14 cellular contexts compared by ENCODE assay signal in the genomic region with DNA sequence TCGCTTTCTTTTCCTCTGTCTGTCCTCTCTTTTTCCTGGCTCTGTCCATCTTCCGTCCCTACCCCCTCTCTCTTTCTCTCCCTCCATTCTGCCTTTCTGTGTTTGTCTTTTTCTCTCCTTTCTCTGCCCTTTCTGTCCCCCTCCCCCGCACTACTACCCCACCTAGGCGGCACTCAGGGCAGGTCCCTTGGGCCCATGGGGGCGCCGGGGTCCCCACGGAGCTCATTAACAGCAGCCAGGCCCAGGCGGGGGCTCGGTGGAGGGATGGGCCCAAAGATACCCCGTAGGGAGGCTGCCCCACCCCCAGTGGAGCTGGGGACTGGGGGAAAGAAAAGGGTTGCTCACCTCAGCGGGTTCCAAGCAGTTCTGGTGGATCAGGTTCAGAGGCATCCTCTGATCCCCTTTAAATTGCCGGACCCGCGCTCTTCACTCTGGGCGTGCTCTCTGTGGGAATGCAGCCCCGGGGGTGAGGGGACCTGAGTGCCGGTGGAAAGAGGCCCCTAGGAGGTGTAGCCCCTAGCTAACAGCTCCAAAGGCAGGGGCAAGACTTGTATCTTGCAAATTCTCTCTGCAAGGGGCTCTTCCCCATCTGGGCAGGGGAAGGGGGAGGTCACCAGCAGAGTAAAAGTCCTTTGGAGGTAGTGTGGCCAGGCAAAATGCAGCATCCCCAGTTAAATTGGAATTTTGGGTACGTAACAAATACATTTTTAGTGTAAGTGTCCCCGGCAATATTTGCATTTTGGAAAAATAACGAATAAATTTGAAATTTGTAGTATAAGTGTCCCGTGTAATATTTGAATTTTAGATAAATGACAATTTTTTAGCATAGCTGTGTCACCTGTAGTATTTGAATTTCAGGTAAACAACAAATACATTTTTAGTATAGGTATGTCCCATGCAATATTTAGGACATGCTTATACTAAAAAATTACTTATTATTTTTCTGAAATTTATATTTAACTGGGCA. TPM values are rescaled to one million over a fixed set of nuclear protein-coding genes. Genes with fewer than 3 reads are reported as not detected.
DNase-seq lines count a peak whose midpoint lies in the region; ATAC-seq and TF ChIP-seq lines count a peak whose summit lies in the region.
"Had no signal": no experiment of that assay in that cellular context is flagged by ENCODE, and none has a peak within 500 bp of the region (broad histone marks: within the 10 kb centered on the region; RNA-seq: fewer than 3 reads in every experiment).

No MANE protein-coding gene starts in this region.

- H3K27ac ChIP-seq in iPS DF 6.9 (ENCODE audit: low read length) (no peak overlapping the region), esophagus squamous epithelium (no peak overlapping the region)
- H3K27ac ChIP-seq: neutrophil had no signal

- H3K27me3 ChIP-seq in iPS DF 6.9 (ENCODE audit: control insufficient read depth, insufficient read depth, low read length) (peaks cover 69% of the 10 kb centered on the region), esophagus squamous epithelium (peaks cover 59 to 100% (median 78%) of the 10 kb centered on the region in 4 donors)

- H3K9me3 ChIP-seq in iPS DF 6.9 (ENCODE audit: control insufficient read depth, insufficient read depth, low read length) (no peaks in the 10 kb centered on the region), esophagus squamous epithelium (no peaks in the 10 kb centered on the region)
- H3K9me3 ChIP-seq: neutrophil had no signal

- no peak for TF ChIP-seq POLR2A in esophagus squamous epithelium (IDR thresholded peaks at IDR 0.05)

- H3K36me3 Mint-ChIP-seq in activated T-cell treated with anti-CD3 and anti-CD28 coated beads, Interleukin-2, amount 50 U/mL, for 24 hours (ENCODE audit: low read depth): no peaks in the 10 kb centered on the region
- peaks cover 10% of the 10 kb centered on the region for H3K36me3 Mint-ChIP-seq in activated CD8-positive, alpha-beta T cell treated with anti-CD3 and anti-CD28 coated beads, Interleukin-2, amount 10 ng/mL, durations not matched to agents 7 days and 5 days (ENCODE audit: low read depth)
- H3K36me3 Mint-ChIP-seq in stimulated activated effector memory CD8-positive, alpha-beta T cell treated with anti-CD3 and anti-CD28 coated beads, Interleukin-12 subunit alpha, Interleukin-12 subunit beta, amount 100 ng/mL, for 72 hours: peaks cover 7% of the 10 kb centered on the region

- TF ChIP-seq CTCF in esophagus squamous epithelium (IDR thresholded peaks at IDR 0.05): no peak

- no peaks in the 10 kb centered on the region for H3K36me3 ChIP-seq in iPS DF 6.9 (ENCODE audit: control insufficient read depth, insufficient read depth, low read length)
- no peaks in the 10 kb centered on the region for H3K36me3 ChIP-seq in esophagus squamous epithelium
- H3K36me3 ChIP-seq: neutrophil had no signal

- H3K9me3 Mint-ChIP-seq in activated T-cell treated with anti-CD3 and anti-CD28 coated beads, Interleukin-2, amount 50 U/mL, for 24 hours: no peaks in the 10 kb centered on the region
- H3K9me3 Mint-ChIP-seq in activated CD8-positive, alpha-beta T cell treated with anti-CD3 and anti-CD28 coated beads, Interleukin-2, amount 10 ng/mL, durations not matched to agents 7 days and 5 days (ENCODE audit: insufficient read depth): no peaks in the 10 kb centered on the region
- no peaks in the 10 kb centered on the region for H3K9me3 Mint-ChIP-seq in stimulated activated effector memory CD8-positive, alpha-beta T cell treated with anti-CD3 and anti-CD28 coated beads, Interleukin-12 subunit alpha, Interleukin-12 subunit beta, amount 100 ng/mL, for 72 hours

- H3K4me3 ChIP-seq in iPS DF 6.9 (ENCODE audit: low read length) (peak overlapping the region; percentile 2; the same call in 1 of the 2 replicates), esophagus squamous epithelium (no peak overlapping the region)

- POLR2A ChIA-PET in activated CD8-positive, alpha-beta T cell treated with anti-CD3 and anti-CD28 coated beads, Interleukin-2, amount 10 ng/mL, durations not matched to agents 7 days and 5 days (lab: Charles Lee): no interaction called here

- intact Hi-C loops in esophagus squamous epithelium (cut with DNase I): no loop called here

- DNase-seq in activated T-cell treated with anti-CD3 and anti-CD28 coated beads, Interleukin-2, amount 50 U/mL, for 24 hours: no peak
- no peak for DNase-seq in activated T-cell treated with anti-CD3 and anti-CD28 coated beads, Interleukin-2, amount 50 U/mL, for 48 hours
- no peak for DNase-seq in activated CD8-positive, alpha-beta T cell treated with anti-CD3 and anti-CD28 coated beads, Interleukin-2, amount 10 ng/mL, durations not matched to agents 7 days and 5 days
- DNase-seq in iPS DF 6.9 (ENCODE audit: low read depth, low spot score): no peak
- DNase-seq in stimulated activated effector memory CD8-positive, alpha-beta T cell treated with anti-CD3 and anti-CD28 coated beads, Interleukin-12 subunit alpha, Interleukin-12 subunit beta, amount 100 ng/mL, for 72 hours (ENCODE audit: low spot score in 2 of 2): no peak
- no peak for DNase-seq in esophagus squamous epithelium (lab: John Stamatoyannopoulos, UW)
- DNase-seq in dermis blood vessel endothelial cell: no peak
- DNase-seq: activated CD4-positive, alpha-beta T cell treated with anti-CD3 and anti-CD28 coated beads, Interleukin-2, amount 50 U/mL, for 48 hours; NCI-H2107; SHP77 had no signal

- no CpG with 5 or more reads among the region's 21 CpGs for WGBS in iPS DF 6.9 (ENCODE audit: insufficient coverage, insufficient read length)
- WGBS in esophagus squamous epithelium, 2 donors: 10 to 11% methylated on average over 10 to 11 of the region's 21 CpGs

- peaks cover 90% of the 10 kb centered on the region for H3K27me3 Mint-ChIP-seq in activated T-cell treated with anti-CD3 and anti-CD28 coated beads, Interleukin-2, amount 50 U/mL, for 24 hours
- peaks cover 84% of the 10 kb centered on the region for H3K27me3 Mint-ChIP-seq in activated CD8-positive, alpha-beta T cell treated with anti-CD3 and anti-CD28 coated beads, Interleukin-2, amount 10 ng/mL, durations not matched to agents 7 days and 5 days (ENCODE audit: low read depth)

- ATAC-seq in activated CD8-positive, alpha-beta T cell treated with anti-CD3 and anti-CD28 coated beads, Interleukin-2, amount 10 ng/mL, durations not matched to agents 7 days and 5 days: no peak
- ATAC-seq in stimulated activated effector memory CD8-positive, alpha-beta T cell treated with anti-CD3 and anti-CD28 coated beads, Interleukin-12 subunit alpha, Interleukin-12 subunit beta, amount 100 ng/mL, for 72 hours: no peak
- no peak for ATAC-seq in HG03354 (IDR thresholded peaks at IDR 0.05; ENCODE audit: poor library complexity, severe bottlenecking, unreplicated experiment)

- H3K4me3 Mint-ChIP-seq in activated T-cell treated with anti-CD3 and anti-CD28 coated beads, Interleukin-2, amount 50 U/mL, for 24 hours: peak overlapping the region; percentile 45
- H3K4me3 Mint-ChIP-seq in activated CD8-positive, alpha-beta T cell treated with anti-CD3 and anti-CD28 coated beads, Interleukin-2, amount 10 ng/mL, durations not matched to agents 7 days and 5 days: peak overlapping the region; percentile 38
- peak overlapping the region; percentile 59 for H3K4me3 Mint-ChIP-seq in stimulated activated effector memory CD8-positive, alpha-beta T cell treated with anti-CD3 and anti-CD28 coated beads, Interleukin-12 subunit alpha, Interleukin-12 subunit beta, amount 100 ng/mL, for 72 hours

- H3K4me1 Mint-ChIP-seq in activated T-cell treated with anti-CD3 and anti-CD28 coated beads, Interleukin-2, amount 50 U/mL, for 24 hours (ENCODE audit: low read depth): peaks cover 39% of the 10 kb centered on the region
- peaks cover 19% of the 10 kb centered on the region for H3K4me1 Mint-ChIP-seq in activated CD8-positive, alpha-beta T cell treated with anti-CD3 and anti-CD28 coated beads, Interleukin-2, amount 10 ng/mL, durations not matched to agents 7 days and 5 days (ENCODE audit: low read depth)
- H3K4me1 Mint-ChIP-seq in stimulated activated effector memory CD8-positive, alpha-beta T cell treated with anti-CD3 and anti-CD28 coated beads, Interleukin-12 subunit alpha, Interleukin-12 subunit beta, amount 100 ng/mL, for 72 hours: peaks cover 43% of the 10 kb centered on the region

- CTCF ChIA-PET in activated CD8-positive, alpha-beta T cell treated with anti-CD3 and anti-CD28 coated beads, Interleukin-2, amount 10 ng/mL, durations not matched to agents 7 days and 5 days (lab: Charles Lee): interaction anchor here (1.0 to 1.7 kb wide), 3 partner anchors 15 to 22 kb away, joined by 3 to 5 read pairs (median 4); no protein-coding TSS in a partner anchor

- H3K4me1 ChIP-seq in iPS DF 6.9 (ENCODE audit: control insufficient read depth, insufficient read depth, low read length) (peaks cover 7% of the 10 kb centered on the region), esophagus squamous epithelium (peaks cover 17 to 60% (median 23%) of the 10 kb centered on the region in 3 donors)

- H3K27ac Mint-ChIP-seq in activated T-cell treated with anti-CD3 and anti-CD28 coated beads, Interleukin-2, amount 50 U/mL, for 24 hours: peak overlapping the region; percentile 67
- peak overlapping the region; percentile 55 for H3K27ac Mint-ChIP-seq in activated CD8-positive, alpha-beta T cell treated with anti-CD3 and anti-CD28 coated beads, Interleukin-2, amount 10 ng/mL, durations not matched to agents 7 days and 5 days
- peak overlapping the region; percentile 68 for H3K27ac Mint-ChIP-seq in stimulated activated effector memory CD8-positive, alpha-beta T cell treated with anti-CD3 and anti-CD28 coated beads, Interleukin-12 subunit alpha, Interleukin-12 subunit beta, amount 100 ng/mL, for 72 hours

RNA-seq across cellular contexts. Expression of gene LHX2, which starts 7.4 kb away (rescaled TPM):
- not detected for total RNA-seq in activated CD8-positive, alpha-beta T cell treated with anti-CD3 and anti-CD28 coated beads, Interleukin-2, amount 10 ng/mL, durations not matched to agents 7 days and 5 days
- total RNA-seq in esophagus squamous epithelium (under 1 TPM in 1 of 4 donors, not detected in 3; 0.22 TPM), dermis blood vessel endothelial cell (not detected in 2 replicates)
- total RNA-seq: bronchial epithelial cell, HT1080 had no signal
